8 cellular contexts compared by ENCODE assay signal in the genomic region with DNA sequence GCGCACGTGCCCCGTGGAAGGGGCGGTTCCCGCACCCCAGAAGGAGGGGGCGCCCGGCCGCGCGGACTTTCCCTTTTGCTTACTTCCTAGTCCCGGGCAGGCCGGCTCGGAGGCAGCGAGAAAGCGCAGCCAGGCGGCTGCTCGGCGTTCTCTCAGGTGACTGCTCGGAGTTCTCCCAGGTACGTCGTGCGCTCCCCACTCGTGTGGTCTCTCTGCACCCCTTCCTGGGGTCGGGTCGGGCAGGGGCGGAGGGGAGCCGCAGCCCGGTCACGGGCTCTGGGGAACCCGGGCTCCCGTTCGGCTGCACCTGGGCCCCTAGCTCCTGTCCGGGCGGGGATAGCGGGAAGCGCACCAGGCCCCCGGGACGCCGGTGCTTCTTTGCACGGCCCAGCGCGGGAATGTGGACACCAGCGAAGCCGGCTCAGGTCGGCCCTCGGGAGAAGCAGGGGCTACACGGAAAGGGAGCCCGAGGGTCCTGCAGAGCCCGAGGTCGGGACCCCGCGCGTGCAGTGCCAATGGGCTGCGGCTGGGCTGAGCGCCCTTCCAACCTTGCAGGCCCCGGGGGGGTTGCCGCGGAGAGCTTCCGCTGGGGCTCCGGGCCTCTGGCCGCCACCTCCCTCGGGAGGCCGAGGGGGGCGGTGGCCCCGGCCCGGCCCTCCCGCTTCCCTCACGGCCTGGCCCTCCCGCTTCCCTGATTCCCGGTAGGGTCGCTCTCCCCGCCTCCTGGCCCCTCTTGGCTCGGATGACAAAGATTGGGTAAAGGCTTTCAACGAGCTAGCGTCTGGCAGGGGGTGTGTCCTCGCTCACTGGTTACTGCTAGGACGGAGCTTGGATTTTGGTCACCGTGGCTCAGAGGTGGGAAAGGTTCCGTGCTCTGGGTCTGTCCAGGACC. TPM values are rescaled to one million over a fixed set of nuclear protein-coding genes. Genes with fewer than 3 reads are reported as not detected.
A peak's percentile ranks its signal among the peaks of the same experiment; 100 is the strongest.
DNase-seq lines count a peak whose midpoint lies in the region; ATAC-seq, FAIRE-seq and TF ChIP-seq lines count a peak whose summit lies in the region.

A gene with protein sequence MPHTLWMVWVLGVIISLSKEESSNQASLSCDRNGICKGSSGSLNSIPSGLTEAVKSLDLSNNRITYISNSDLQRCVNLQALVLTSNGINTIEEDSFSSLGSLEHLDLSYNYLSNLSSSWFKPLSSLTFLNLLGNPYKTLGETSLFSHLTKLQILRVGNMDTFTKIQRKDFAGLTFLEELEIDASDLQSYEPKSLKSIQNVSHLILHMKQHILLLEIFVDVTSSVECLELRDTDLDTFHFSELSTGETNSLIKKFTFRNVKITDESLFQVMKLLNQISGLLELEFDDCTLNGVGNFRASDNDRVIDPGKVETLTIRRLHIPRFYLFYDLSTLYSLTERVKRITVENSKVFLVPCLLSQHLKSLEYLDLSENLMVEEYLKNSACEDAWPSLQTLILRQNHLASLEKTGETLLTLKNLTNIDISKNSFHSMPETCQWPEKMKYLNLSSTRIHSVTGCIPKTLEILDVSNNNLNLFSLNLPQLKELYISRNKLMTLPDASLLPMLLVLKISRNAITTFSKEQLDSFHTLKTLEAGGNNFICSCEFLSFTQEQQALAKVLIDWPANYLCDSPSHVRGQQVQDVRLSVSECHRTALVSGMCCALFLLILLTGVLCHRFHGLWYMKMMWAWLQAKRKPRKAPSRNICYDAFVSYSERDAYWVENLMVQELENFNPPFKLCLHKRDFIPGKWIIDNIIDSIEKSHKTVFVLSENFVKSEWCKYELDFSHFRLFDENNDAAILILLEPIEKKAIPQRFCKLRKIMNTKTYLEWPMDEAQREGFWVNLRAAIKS (plus strand): TSS at position 99 of the 892 bp plus-strand sequence. CDS start 18,628 bp downstream, outside the sequence.

- H3K4me2 ChIP-seq in K562 (ENCODE audit: insufficient read depth, low read length) = no peak within 1 kb of the TSS

- no peaks in the 10 kb centered on the region for H3K9me1 ChIP-seq in K562 (ENCODE audit: control insufficient read depth, insufficient read depth, low read length)

- FAIRE-seq in K562 (lab: Jason Lieb, UNC) = no peak

- ATAC-seq in GM19023 (IDR thresholded peaks at IDR 0.05; ENCODE audit: unreplicated experiment) = peak; percentile 80
- ATAC-seq in HG03342 (IDR thresholded peaks at IDR 0.05; ENCODE audit: unreplicated experiment) = peak; percentile 96
- peak; percentile 74 for ATAC-seq in K562

- peaks cover 0 to 13% of the 10 kb centered on the region in 2 experiments; a peak in 2 of 5 replicates for H3K4me1 ChIP-seq in K562 (replicated peaks in 1 of 2; ENCODE audit: control insufficient read depth in 2 of 2, insufficient read depth in 2 of 2, low read length in 2 of 2)

- intact Hi-C loops in K562 (cut with micrococcal nuclease) = no loop called here

- POLR2A ChIA-PET in K562 (lab: Yijun Ruan, JAX) = no interaction called here

- H3K79me2 ChIP-seq in K562 (ENCODE audit: control insufficient read depth, insufficient read depth, low read length) = no peaks in the 10 kb centered on the region

- TF ChIP-seq RAD21 in K562 (CRISPR knock-in tag; conservative IDR thresholded peaks at IDR 0.05 in 1 of 2, IDR thresholded peaks at IDR 0.05 in 1 of 2) = no peak

- peak within 1 kb of the TSS; percentile 51; the same call in 1 of the 2 replicates for H2AFZ ChIP-seq in K562 (ENCODE audit: low read depth, low read length)

- H4K20me1 ChIP-seq in K562 (replicated peaks; ENCODE audit: control insufficient read depth, insufficient read depth, low read length) = no peaks in the 10 kb centered on the region

- WGBS in K562 (ENCODE audit: insufficient coverage, low coverage, missing lambda C conversion rate) = 7% methylated on average over 30 of the region's 79 CpGs

- in situ Hi-C loops in ACHN (cut with HindIII; ENCODE audit: low pct_ligation_motif_present, low pct_unique_long_range_greater_than_20kb, low sequenced_read_pairs) = no loop called here
- in situ Hi-C loops in K562 (cut with MboI) = no loop called here

- H3K4me3 ChIP-seq in K562 = no peak within 1 kb of the TSS

- DNase-seq in ACHN (peak; percentile 39), T-helper 9 cell (peak; percentile 55), K562 (ENCODE audit: extremely low read depth in 1 of 4, low spot score in 3 of 4) (peak in 2 of 4 experiments; percentile 6 to 13), iris pigment epithelial cell (ENCODE audit: low read depth) (peak; percentile 26), EL (no peak)
- peak; percentile 68 for DNase-seq in stimulated activated CD4-positive, alpha-beta T cell treated with anti-CD3 and anti-CD28 coated beads, Interleukin-12 subunit alpha, Interleukin-12 subunit beta, amount 100 ng/mL, for 4 hours

- CTCF ChIA-PET in K562 (lab: Yijun Ruan, JAX; ENCODE audit: low intra/inter-chr PET ratio) = no interaction called here

- TF ChIP-seq EP300 in K562 (IDR thresholded peaks at IDR 0.05; ENCODE audit: low read length) = no peak

- peaks cover 25 to 29% of the 10 kb centered on the region in 2 experiments for H3K27me3 ChIP-seq in K562 (ENCODE audit: control insufficient read depth in 2 of 2, insufficient read depth in 2 of 2, low read length in 2 of 2)

- H3K9ac ChIP-seq in K562 (ENCODE audit: insufficient read depth in 1 of 2, low read depth in 2 of 2, low read length in 2 of 2) = peak within 1 kb of the TSS in 1 of 2 experiments; percentile 35; a peak in 2 of 4 replicates

- BruUV-seq in K562 (replicated peaks; lab: Mats Ljungman, UMichigan) = no TSS peak

- no peak for TF ChIP-seq POLR2A in K562 (conservative IDR thresholded peaks at IDR 0.05)

- TF ChIP-seq CTCF in K562 (IDR thresholded peaks at IDR 0.05 in 2 of 3, conservative IDR thresholded peaks at IDR 0.05 in 1 of 3; ENCODE audit: insufficient read depth in 2 of 3, low read depth in 1 of 3, low read length in 3 of 3) = no peak

- H3K9me3 ChIP-seq in K562 (replicated peaks; ENCODE audit: control insufficient read depth, insufficient read depth, low read depth, low read length) = no peaks in the 10 kb centered on the region

- no peak within 1 kb of the TSS for H3K27ac ChIP-seq in K562 (ENCODE audit: extremely low read depth, low read depth, low read length)

- no peaks in the 10 kb centered on the region for H3K36me3 ChIP-seq in K562 (ENCODE audit: control insufficient read depth, insufficient read depth, low read length)

TF ChIP-seq in K562, 482 proteins besides CTCF, POLR2A, EP300 and RAD21 (continues in another document):
- TF ChIP-seq, protein P1, sequence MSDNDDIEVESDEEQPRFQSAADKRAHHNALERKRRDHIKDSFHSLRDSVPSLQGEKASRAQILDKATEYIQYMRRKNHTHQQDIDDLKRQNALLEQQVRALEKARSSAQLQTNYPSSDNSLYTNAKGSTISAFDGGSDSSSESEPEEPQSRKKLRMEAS (CRISPR knock-in tag; IDR thresholded peaks at IDR 0.05) = 0 out of 2 replicates have a peak, but pooled peaks have one; percentile 31
- TF ChIP-seq PCBP1 (IDR thresholded peaks at IDR 0.05; ENCODE audit: low read depth, low read length, poor library complexity, severe bottlenecking) (peak; percentile 30), ZNF347 (CRISPR knock-in tag; IDR thresholded peaks at IDR 0.05; ENCODE audit: low read depth) (no peak), BHLHE40 (IDR thresholded peaks at IDR 0.05; ENCODE audit: low read length) (0 out of 2 replicates have a peak, but pooled peaks have one; percentile 31)

RNA-seq across cellular contexts. Expression of the gene that starts here (rescaled TPM):
- not detected in 2 replicates for total RNA-seq in K562 (2011; cell fraction: chromatin; rRNA removed; ENCODE audit: low replicate concordance)
- not detected in 2 replicates for total RNA-seq in K562 (2011; cell fraction: nucleolus; rRNA removed)
- not detected in 2 replicates for total RNA-seq in K562 (2011; cell fraction: nucleoplasm; rRNA removed)
- total RNA-seq in K562 (2014; rRNA removed) (not detected in 2 replicates), K562 (2014; rRNA removed; fragmentation: Illumina TruSeq; extraction: Trizol) (0.11 TPM in 1 of 2 replicates, not detected in the other), K562 (2015; rRNA removed; fragmentation: Illumina TruSeq; extraction: Trizol) (not detected in 2 replicates), K562 (2021) (0.09 and 0.22 TPM in 2 replicates)
- polyA plus RNA-seq in K562 (2011; rRNA removed) (not detected in 2 replicates), K562 (2014; fragmentation: Illumina TruSeq; extraction: Trizol) (not detected in 2 replicates), K562 (2014; fragmentation: Nextera tagmentation; extraction: Ambion mirVana) (not detected), K562 (2014; rRNA removed) (0.23 TPM in 1 of 2 replicates, not detected in the other)
- polyA plus RNA-seq in K562 (2011; cell fraction: cytosol; rRNA removed) = not detected in 2 replicates
- polyA plus RNA-seq in K562 (2011; cell fraction: nucleus; rRNA removed) = 0.09 and 0.24 TPM in 2 replicates
- polyA plus RNA-seq in K562 (2012) = 0.07 TPM in 1 of 2 replicates, not detected in the other
- polyA minus RNA-seq in K562 (2011; rRNA and poly(A)+ RNA removed) = 0.06 TPM in 1 of 2 replicates, not detected in the other
- not detected in 2 replicates for polyA minus RNA-seq in K562 (2011; cell fraction: cytosol; rRNA and poly(A)+ RNA removed)
- not detected in 2 replicates for polyA minus RNA-seq in K562 (2011; cell fraction: nucleus; rRNA and poly(A)+ RNA removed)

Comparison
In these comparisons a context has a peak if more than half of its experiments do, and no peak if none do; other contexts are left out.
1. Peak in ATAC-seq in K562; RNA of the gene not detected or under 1 TPM.